Comparison of ENCODE assay signal across 1 cellular context in genomic region chr12:132144115-132145071, GRCh38.
TF ChIP-seq lines count a peak whose summit lies in the region.

TSS of gene DDX51 (minus strand) at chr12:132144319. CDS start at chr12:132144296, 23 bp downstream.
TSS of gene NOC4L (plus strand) at chr12:132144457. CDS start at chr12:132144489, 32 bp downstream.

TF ChIP-seq in K562, 482 proteins besides CTCF, POLR2A, EP300 and RAD21 (continued from another document and continues in another):
- TF ChIP-seq, protein P1, sequence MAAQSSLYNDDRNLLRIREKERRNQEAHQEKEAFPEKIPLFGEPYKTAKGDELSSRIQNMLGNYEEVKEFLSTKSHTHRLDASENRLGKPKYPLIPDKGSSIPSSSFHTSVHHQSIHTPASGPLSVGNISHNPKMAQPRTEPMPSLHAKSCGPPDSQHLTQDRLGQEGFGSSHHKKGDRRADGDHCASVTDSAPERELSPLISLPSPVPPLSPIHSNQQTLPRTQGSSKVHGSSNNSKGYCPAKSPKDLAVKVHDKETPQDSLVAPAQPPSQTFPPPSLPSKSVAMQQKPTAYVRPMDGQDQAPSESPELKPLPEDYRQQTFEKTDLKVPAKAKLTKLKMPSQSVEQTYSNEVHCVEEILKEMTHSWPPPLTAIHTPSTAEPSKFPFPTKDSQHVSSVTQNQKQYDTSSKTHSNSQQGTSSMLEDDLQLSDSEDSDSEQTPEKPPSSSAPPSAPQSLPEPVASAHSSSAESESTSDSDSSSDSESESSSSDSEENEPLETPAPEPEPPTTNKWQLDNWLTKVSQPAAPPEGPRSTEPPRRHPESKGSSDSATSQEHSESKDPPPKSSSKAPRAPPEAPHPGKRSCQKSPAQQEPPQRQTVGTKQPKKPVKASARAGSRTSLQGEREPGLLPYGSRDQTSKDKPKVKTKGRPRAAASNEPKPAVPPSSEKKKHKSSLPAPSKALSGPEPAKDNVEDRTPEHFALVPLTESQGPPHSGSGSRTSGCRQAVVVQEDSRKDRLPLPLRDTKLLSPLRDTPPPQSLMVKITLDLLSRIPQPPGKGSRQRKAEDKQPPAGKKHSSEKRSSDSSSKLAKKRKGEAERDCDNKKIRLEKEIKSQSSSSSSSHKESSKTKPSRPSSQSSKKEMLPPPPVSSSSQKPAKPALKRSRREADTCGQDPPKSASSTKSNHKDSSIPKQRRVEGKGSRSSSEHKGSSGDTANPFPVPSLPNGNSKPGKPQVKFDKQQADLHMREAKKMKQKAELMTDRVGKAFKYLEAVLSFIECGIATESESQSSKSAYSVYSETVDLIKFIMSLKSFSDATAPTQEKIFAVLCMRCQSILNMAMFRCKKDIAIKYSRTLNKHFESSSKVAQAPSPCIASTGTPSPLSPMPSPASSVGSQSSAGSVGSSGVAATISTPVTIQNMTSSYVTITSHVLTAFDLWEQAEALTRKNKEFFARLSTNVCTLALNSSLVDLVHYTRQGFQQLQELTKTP (IDR thresholded peaks at IDR 0.05; ENCODE audit: low read depth in 1 of 2, partially characterized antibody in 2 of 2), result no peak
- no peak for TF ChIP-seq THRB (CRISPR knock-in tag; conservative IDR thresholded peaks at IDR 0.05)
- no peak for TF ChIP-seq YBX1 (IDR thresholded peaks at IDR 0.05)
- TF ChIP-seq SREBF1 (IDR thresholded peaks at IDR 0.05; ENCODE audit: borderline replicate concordance, low read depth, low read length), result no peak
- TF ChIP-seq, protein P2, sequence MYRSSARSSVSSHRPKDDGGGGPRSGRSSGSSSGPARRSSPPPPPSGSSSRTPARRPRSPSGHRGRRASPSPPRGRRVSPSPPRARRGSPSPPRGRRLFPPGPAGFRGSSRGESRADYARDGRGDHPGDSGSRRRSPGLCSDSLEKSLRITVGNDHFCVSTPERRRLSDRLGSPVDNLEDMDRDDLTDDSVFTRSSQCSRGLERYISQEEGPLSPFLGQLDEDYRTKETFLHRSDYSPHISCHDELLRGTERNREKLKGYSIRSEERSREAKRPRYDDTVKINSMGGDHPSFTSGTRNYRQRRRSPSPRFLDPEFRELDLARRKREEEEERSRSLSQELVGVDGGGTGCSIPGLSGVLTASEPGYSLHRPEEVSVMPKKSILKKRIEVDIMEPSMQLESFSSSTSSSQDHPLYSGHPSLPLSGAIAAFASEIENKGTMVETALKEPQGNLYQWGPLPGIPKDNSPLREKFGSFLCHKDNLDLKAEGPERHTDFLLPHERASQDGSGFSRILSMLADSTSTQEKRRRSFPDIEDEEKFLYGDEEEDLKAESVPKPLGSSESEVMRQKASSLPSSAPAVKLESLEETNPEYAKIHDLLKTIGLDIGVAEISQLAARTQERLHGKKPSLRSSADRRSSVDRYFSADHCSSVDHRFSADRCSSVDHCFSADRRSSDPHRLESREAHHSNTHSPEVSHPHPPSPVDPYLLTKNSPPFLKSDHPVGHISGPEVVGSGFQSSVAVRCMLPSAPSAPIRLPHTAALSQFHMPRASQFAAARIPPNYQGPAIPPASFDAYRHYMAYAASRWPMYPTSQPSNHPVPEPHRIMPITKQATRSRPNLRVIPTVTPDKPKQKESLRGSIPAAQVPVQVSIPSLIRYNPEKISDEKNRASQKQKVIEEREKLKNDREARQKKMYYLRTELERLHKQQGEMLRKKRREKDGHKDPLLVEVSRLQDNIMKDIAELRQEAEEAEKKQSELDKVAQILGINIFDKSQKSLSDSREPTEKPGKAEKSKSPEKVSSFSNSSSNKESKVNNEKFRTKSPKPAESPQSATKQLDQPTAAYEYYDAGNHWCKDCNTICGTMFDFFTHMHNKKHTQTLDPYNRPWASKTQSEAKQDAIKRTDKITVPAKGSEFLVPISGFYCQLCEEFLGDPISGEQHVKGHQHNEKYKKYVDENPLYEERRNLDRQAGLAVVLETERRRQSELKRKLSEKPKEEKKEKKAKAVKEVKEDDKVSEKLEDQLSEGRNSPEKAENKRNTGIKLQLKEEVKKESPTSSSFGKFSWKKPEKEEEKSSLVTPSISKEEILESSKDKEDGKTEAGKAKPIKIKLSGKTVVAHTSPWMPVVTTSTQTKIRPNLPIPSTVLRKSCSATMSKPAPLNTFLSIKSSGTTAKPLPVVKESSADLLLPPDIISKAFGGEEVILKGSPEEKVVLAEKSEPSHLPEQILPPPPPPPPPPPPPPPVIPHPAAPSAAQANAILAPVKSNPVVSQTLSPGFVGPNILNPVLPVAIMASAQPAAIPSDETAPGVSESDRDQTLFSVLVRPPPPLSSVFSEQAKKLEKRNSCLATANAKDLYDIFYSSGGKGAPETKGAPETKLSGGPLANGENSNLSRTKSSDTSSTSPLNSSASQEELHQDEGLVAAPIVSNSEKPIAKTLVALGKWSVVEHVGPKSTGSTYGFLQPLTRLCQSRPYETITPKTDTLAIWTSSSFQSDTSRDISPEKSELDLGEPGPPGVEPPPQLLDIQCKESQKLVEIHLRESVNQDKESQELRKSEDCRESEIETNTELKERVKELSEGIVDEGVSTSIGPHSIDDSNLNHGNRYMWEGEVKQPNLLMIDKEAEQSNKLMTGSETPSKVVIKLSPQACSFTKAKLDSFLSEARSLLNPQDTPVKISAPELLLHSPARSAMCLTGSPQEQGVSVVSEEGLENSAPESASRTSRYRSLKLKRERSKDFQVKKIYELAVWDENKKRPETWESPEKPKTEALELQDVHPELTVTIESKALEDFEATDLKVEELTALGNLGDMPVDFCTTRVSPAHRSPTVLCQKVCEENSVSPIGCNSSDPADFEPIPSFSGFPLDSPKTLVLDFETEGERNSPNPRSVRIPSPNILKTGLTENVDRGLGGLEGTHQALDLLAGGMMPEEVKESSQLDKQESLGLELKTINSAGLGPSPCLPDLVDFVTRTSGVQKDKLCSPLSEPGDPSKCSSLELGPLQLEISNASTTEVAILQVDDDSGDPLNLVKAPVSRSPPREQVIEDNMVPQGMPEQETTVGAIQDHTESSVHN (IDR thresholded peaks at IDR 0.05; ENCODE audit: borderline replicate concordance in 1 of 2, low read depth in 1 of 2), result no peak
- TF ChIP-seq ZSCAN29 (IDR thresholded peaks at IDR 0.05), result no peak
- TF ChIP-seq TRIM25 (IDR thresholded peaks at IDR 0.05; ENCODE audit: borderline replicate concordance), result no peak
- TF ChIP-seq ZNF184 (CRISPR knock-in tag; IDR thresholded peaks at IDR 0.05), result no peak
- peak; percentile 29; the same call in 1 of the 2 replicates for TF ChIP-seq CBX1 (IDR thresholded peaks at IDR 0.05; ENCODE audit: low read depth)
- TF ChIP-seq FOSL1 (tag; conservative IDR thresholded peaks at IDR 0.05), result no peak
- TF ChIP-seq, protein P3, sequence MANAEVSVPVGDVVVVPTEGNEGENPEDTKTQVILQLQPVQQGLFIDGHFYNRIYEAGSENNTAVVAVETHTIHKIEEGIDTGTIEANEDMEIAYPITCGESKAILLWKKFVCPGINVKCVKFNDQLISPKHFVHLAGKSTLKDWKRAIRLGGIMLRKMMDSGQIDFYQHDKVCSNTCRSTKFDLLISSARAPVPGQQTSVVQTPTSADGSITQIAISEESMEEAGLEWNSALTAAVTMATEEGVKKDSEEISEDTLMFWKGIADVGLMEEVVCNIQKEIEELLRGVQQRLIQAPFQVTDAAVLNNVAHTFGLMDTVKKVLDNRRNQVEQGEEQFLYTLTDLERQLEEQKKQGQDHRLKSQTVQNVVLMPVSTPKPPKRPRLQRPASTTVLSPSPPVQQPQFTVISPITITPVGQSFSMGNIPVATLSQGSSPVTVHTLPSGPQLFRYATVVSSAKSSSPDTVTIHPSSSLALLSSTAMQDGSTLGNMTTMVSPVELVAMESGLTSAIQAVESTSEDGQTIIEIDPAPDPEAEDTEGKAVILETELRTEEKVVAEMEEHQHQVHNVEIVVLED (CRISPR knock-in tag; IDR thresholded peaks at IDR 0.05), result peak; percentile 96
- TF ChIP-seq, protein P4, sequence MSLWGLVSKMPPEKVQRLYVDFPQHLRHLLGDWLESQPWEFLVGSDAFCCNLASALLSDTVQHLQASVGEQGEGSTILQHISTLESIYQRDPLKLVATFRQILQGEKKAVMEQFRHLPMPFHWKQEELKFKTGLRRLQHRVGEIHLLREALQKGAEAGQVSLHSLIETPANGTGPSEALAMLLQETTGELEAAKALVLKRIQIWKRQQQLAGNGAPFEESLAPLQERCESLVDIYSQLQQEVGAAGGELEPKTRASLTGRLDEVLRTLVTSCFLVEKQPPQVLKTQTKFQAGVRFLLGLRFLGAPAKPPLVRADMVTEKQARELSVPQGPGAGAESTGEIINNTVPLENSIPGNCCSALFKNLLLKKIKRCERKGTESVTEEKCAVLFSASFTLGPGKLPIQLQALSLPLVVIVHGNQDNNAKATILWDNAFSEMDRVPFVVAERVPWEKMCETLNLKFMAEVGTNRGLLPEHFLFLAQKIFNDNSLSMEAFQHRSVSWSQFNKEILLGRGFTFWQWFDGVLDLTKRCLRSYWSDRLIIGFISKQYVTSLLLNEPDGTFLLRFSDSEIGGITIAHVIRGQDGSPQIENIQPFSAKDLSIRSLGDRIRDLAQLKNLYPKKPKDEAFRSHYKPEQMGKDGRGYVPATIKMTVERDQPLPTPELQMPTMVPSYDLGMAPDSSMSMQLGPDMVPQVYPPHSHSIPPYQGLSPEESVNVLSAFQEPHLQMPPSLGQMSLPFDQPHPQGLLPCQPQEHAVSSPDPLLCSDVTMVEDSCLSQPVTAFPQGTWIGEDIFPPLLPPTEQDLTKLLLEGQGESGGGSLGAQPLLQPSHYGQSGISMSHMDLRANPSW (CRISPR knock-in tag; IDR thresholded peaks at IDR 0.05), result 0 out of 2 replicates have a peak, but pooled peaks have one; percentile 64
- TF ChIP-seq, protein P5, sequence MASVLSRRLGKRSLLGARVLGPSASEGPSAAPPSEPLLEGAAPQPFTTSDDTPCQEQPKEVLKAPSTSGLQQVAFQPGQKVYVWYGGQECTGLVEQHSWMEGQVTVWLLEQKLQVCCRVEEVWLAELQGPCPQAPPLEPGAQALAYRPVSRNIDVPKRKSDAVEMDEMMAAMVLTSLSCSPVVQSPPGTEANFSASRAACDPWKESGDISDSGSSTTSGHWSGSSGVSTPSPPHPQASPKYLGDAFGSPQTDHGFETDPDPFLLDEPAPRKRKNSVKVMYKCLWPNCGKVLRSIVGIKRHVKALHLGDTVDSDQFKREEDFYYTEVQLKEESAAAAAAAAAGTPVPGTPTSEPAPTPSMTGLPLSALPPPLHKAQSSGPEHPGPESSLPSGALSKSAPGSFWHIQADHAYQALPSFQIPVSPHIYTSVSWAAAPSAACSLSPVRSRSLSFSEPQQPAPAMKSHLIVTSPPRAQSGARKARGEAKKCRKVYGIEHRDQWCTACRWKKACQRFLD (CRISPR knock-in tag; IDR thresholded peaks at IDR 0.05), result peak; percentile 92; the same call in 1 of the 2 replicates
- TF ChIP-seq TEAD4 (IDR thresholded peaks at IDR 0.05; ENCODE audit: low read length), result peak; percentile 37
- TF ChIP-seq TEAD4 (CRISPR knock-in tag; IDR thresholded peaks at IDR 0.05; ENCODE audit: borderline replicate concordance), result no peak
- TF ChIP-seq CBFB (CRISPR knock-in tag; IDR thresholded peaks at IDR 0.05), result peak; percentile 21; the same call in 1 of the 2 replicates
- no peak for TF ChIP-seq ZNF512 (tag; IDR thresholded peaks at IDR 0.05)
- peak in 1 of 2 experiments; percentile 69; a peak in 1 of 3 replicates for TF ChIP-seq CBX3 (IDR thresholded peaks at IDR 0.05; ENCODE audit: borderline replicate concordance in 1 of 2, low read length in 2 of 2)
- TF ChIP-seq LARP7 (IDR thresholded peaks at IDR 0.05), result no peak
- TF ChIP-seq GTF2E2 (tag; IDR thresholded peaks at IDR 0.05), result peak; percentile 68; the same call in 1 of the 2 replicates
- TF ChIP-seq PTTG1 (tag; IDR thresholded peaks at IDR 0.05; ENCODE audit: low read depth), result no peak
- TF ChIP-seq RBM22 (IDR thresholded peaks at IDR 0.05; ENCODE audit: low read depth, low read length, poor library complexity, severe bottlenecking), result peak; percentile 67
- TF ChIP-seq ZFPM2 (CRISPR knock-in tag; IDR thresholded peaks at IDR 0.05), result no peak
- no peak for TF ChIP-seq MECOM (CRISPR knock-in tag; IDR thresholded peaks at IDR 0.05)
- peak; percentile 47; the same call in 1 of the 2 replicates for TF ChIP-seq FOXK1 (CRISPR knock-in tag; IDR thresholded peaks at IDR 0.05; ENCODE audit: borderline replicate concordance)
- TF ChIP-seq, protein P6, sequence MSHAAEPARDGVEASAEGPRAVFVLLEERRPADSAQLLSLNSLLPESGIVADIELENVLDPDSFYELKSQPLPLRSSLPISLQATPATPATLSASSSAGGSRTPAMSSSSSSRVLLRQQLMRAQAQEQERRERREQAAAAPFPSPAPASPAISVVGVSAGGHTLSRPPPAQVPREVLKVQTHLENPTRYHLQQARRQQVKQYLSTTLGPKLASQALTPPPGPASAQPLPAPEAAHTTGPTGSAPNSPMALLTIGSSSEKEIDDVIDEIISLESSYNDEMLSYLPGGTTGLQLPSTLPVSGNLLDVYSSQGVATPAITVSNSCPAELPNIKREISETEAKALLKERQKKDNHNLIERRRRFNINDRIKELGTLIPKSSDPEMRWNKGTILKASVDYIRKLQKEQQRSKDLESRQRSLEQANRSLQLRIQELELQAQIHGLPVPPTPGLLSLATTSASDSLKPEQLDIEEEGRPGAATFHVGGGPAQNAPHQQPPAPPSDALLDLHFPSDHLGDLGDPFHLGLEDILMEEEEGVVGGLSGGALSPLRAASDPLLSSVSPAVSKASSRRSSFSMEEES (CRISPR knock-in tag; IDR thresholded peaks at IDR 0.05), result no peak
- TF ChIP-seq CEBPG (CRISPR knock-in tag; IDR thresholded peaks at IDR 0.05), result no peak
- TF ChIP-seq CEBPG (tag; conservative IDR thresholded peaks at IDR 0.05 in 1 of 2, IDR thresholded peaks at IDR 0.05 in 1 of 2), result no peak
